1 cellular context compared by ENCODE assay signal in the genomic region with DNA sequence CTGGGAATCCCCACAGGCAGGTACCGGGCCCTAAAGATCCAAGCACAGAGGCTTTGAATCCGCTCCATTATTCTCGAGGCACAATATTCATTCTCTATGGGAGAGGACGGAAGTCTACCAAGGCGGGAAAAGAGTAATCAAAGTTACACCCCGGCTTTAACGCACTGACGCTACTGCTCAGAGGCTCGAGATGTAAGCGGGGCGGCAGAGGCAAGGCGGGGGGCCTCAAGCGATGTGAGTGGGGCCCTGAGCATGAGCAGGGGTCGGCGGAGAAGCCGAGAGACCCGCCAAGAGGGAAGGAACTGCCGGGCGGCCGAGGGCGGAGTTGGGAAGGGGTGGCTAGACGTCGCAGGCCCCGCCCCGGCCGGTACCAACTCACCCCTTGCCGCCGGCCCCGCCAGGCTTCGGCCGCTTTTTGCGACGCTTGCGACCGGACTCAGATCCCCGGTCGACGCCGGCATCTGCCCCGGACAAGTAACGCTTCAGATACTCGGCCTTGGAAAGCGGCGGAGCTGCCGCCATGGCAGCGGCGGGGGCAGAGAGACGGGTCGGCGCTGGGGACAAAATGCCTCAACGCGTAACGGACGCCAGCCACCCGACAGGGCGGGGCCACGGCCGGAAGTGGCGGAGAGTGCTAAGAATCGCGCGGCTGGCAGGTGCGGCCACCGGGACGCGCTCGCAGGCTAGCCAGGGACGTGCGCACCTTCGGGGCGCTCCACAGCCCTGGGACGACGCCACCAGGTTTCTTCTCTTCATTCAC.
TF ChIP-seq lines count a peak whose summit lies in the region.

A gene with protein sequence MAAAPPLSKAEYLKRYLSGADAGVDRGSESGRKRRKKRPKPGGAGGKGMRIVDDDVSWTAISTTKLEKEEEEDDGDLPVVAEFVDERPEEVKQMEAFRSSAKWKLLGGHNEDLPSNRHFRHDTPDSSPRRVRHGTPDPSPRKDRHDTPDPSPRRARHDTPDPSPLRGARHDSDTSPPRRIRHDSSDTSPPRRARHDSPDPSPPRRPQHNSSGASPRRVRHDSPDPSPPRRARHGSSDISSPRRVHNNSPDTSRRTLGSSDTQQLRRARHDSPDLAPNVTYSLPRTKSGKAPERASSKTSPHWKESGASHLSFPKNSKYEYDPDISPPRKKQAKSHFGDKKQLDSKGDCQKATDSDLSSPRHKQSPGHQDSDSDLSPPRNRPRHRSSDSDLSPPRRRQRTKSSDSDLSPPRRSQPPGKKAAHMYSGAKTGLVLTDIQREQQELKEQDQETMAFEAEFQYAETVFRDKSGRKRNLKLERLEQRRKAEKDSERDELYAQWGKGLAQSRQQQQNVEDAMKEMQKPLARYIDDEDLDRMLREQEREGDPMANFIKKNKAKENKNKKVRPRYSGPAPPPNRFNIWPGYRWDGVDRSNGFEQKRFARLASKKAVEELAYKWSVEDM (minus strand): TSS at position 545 of the 760 bp plus-strand sequence. CDS start 23 bp downstream, at position 522.

TF ChIP-seq in WTC11, 78 proteins besides CTCF, POLR2A, EP300 and RAD21 (continued from another document and continues in another):
- TF ChIP-seq, protein P1, sequence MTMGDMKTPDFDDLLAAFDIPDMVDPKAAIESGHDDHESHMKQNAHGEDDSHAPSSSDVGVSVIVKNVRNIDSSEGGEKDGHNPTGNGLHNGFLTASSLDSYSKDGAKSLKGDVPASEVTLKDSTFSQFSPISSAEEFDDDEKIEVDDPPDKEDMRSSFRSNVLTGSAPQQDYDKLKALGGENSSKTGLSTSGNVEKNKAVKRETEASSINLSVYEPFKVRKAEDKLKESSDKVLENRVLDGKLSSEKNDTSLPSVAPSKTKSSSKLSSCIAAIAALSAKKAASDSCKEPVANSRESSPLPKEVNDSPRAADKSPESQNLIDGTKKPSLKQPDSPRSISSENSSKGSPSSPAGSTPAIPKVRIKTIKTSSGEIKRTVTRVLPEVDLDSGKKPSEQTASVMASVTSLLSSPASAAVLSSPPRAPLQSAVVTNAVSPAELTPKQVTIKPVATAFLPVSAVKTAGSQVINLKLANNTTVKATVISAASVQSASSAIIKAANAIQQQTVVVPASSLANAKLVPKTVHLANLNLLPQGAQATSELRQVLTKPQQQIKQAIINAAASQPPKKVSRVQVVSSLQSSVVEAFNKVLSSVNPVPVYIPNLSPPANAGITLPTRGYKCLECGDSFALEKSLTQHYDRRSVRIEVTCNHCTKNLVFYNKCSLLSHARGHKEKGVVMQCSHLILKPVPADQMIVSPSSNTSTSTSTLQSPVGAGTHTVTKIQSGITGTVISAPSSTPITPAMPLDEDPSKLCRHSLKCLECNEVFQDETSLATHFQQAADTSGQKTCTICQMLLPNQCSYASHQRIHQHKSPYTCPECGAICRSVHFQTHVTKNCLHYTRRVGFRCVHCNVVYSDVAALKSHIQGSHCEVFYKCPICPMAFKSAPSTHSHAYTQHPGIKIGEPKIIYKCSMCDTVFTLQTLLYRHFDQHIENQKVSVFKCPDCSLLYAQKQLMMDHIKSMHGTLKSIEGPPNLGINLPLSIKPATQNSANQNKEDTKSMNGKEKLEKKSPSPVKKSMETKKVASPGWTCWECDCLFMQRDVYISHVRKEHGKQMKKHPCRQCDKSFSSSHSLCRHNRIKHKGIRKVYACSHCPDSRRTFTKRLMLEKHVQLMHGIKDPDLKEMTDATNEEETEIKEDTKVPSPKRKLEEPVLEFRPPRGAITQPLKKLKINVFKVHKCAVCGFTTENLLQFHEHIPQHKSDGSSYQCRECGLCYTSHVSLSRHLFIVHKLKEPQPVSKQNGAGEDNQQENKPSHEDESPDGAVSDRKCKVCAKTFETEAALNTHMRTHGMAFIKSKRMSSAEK (CRISPR knock-in tag; IDR thresholded peaks at IDR 0.05; ENCODE audit: borderline replicate concordance): no peak
- no peak; the same call in 1 of the 2 replicates for TF ChIP-seq NFYB (CRISPR knock-in tag; conservative IDR thresholded peaks at IDR 0.05; ENCODE audit: low read depth)
- TF ChIP-seq ZNF232 (CRISPR knock-in tag; IDR thresholded peaks at IDR 0.05): peak; percentile 80
- TF ChIP-seq, protein P2, sequence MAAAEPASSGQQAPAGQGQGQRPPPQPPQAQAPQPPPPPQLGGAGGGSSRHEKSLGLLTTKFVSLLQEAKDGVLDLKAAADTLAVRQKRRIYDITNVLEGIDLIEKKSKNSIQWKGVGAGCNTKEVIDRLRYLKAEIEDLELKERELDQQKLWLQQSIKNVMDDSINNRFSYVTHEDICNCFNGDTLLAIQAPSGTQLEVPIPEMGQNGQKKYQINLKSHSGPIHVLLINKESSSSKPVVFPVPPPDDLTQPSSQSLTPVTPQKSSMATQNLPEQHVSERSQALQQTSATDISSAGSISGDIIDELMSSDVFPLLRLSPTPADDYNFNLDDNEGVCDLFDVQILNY (CRISPR knock-in tag; IDR thresholded peaks at IDR 0.05): 0 out of 2 replicates have a peak, but pooled peaks have one; percentile 73
- TF ChIP-seq, protein P3, sequence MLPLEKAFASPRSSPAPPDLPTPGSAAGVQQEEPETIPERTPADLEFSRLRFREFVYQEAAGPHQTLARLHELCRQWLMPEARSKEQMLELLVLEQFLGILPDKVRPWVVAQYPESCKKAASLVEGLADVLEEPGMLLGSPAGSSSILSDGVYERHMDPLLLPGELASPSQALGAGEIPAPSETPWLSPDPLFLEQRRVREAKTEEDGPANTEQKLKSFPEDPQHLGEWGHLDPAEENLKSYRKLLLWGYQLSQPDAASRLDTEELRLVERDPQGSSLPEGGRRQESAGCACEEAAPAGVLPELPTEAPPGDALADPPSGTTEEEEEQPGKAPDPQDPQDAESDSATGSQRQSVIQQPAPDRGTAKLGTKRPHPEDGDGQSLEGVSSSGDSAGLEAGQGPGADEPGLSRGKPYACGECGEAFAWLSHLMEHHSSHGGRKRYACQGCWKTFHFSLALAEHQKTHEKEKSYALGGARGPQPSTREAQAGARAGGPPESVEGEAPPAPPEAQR (CRISPR knock-in tag; IDR thresholded peaks at IDR 0.05): no peak
- TF ChIP-seq NFATC4 (CRISPR knock-in tag; IDR thresholded peaks at IDR 0.05): no peak
- TF ChIP-seq, protein P4, sequence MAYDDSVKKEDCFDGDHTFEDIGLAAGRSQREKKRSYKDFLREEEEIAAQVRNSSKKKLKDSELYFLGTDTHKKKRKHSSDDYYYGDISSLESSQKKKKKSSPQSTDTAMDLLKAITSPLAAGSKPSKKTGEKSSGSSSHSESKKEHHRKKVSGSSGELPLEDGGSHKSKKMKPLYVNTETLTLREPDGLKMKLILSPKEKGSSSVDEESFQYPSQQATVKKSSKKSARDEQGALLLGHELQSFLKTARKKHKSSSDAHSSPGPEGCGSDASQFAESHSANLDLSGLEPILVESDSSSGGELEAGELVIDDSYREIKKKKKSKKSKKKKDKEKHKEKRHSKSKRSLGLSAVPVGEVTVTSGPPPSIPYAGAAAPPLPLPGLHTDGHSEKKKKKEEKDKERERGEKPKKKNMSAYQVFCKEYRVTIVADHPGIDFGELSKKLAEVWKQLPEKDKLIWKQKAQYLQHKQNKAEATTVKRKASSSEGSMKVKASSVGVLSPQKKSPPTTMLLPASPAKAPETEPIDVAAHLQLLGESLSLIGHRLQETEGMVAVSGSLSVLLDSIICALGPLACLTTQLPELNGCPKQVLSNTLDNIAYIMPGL (CRISPR knock-in tag; IDR thresholded peaks at IDR 0.05): peak; percentile 90
- no peak for TF ChIP-seq SMAD4 (CRISPR knock-in tag; IDR thresholded peaks at IDR 0.05)
- TF ChIP-seq, protein P5, sequence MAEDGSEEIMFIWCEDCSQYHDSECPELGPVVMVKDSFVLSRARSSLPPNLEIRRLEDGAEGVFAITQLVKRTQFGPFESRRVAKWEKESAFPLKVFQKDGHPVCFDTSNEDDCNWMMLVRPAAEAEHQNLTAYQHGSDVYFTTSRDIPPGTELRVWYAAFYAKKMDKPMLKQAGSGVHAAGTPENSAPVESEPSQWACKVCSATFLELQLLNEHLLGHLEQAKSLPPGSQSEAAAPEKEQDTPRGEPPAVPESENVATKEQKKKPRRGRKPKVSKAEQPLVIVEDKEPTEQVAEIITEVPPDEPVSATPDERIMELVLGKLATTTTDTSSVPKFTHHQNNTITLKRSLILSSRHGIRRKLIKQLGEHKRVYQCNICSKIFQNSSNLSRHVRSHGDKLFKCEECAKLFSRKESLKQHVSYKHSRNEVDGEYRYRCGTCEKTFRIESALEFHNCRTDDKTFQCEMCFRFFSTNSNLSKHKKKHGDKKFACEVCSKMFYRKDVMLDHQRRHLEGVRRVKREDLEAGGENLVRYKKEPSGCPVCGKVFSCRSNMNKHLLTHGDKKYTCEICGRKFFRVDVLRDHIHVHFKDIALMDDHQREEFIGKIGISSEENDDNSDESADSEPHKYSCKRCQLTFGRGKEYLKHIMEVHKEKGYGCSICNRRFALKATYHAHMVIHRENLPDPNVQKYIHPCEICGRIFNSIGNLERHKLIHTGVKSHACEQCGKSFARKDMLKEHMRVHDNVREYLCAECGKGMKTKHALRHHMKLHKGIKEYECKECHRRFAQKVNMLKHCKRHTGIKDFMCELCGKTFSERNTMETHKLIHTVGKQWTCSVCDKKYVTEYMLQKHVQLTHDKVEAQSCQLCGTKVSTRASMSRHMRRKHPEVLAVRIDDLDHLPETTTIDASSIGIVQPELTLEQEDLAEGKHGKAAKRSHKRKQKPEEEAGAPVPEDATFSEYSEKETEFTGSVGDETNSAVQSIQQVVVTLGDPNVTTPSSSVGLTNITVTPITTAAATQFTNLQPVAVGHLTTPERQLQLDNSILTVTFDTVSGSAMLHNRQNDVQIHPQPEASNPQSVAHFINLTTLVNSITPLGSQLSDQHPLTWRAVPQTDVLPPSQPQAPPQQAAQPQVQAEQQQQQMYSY (CRISPR knock-in tag; IDR thresholded peaks at IDR 0.05): no peak; the same call in 1 of the 2 replicates
- TF ChIP-seq, protein P6, sequence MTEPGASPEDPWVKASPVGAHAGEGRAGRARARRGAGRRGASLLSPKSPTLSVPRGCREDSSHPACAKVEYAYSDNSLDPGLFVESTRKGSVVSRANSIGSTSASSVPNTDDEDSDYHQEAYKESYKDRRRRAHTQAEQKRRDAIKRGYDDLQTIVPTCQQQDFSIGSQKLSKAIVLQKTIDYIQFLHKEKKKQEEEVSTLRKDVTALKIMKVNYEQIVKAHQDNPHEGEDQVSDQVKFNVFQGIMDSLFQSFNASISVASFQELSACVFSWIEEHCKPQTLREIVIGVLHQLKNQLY (CRISPR knock-in tag; IDR thresholded peaks at IDR 0.05): 0 out of 2 replicates have a peak, but pooled peaks have one; percentile 48
- no peak for TF ChIP-seq ATF1 (CRISPR knock-in tag; IDR thresholded peaks at IDR 0.05)
- TF ChIP-seq CBFB (CRISPR knock-in tag; IDR thresholded peaks at IDR 0.05; ENCODE audit: low read depth): peak; percentile 62; the same call in 1 of the 2 replicates
- TF ChIP-seq, protein P7, sequence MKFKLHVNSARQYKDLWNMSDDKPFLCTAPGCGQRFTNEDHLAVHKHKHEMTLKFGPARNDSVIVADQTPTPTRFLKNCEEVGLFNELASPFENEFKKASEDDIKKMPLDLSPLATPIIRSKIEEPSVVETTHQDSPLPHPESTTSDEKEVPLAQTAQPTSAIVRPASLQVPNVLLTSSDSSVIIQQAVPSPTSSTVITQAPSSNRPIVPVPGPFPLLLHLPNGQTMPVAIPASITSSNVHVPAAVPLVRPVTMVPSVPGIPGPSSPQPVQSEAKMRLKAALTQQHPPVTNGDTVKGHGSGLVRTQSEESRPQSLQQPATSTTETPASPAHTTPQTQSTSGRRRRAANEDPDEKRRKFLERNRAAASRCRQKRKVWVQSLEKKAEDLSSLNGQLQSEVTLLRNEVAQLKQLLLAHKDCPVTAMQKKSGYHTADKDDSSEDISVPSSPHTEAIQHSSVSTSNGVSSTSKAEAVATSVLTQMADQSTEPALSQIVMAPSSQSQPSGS (CRISPR knock-in tag; IDR thresholded peaks at IDR 0.05; ENCODE audit: borderline replicate concordance, low read depth): no peak
- TF ChIP-seq RELA (CRISPR knock-in tag; IDR thresholded peaks at IDR 0.05; ENCODE audit: borderline replicate concordance): no peak
- peak; percentile 67; the same call in 1 of the 2 replicates for TF ChIP-seq ESRRA (CRISPR knock-in tag; IDR thresholded peaks at IDR 0.05; ENCODE audit: borderline replicate concordance)
- no peak for TF ChIP-seq FOXJ3 (CRISPR knock-in tag; IDR thresholded peaks at IDR 0.05; ENCODE audit: borderline replicate concordance)
- TF ChIP-seq SP1 (CRISPR knock-in tag; conservative IDR thresholded peaks at IDR 0.05): peak; percentile 99
- TF ChIP-seq MYBL2 (CRISPR knock-in tag; IDR thresholded peaks at IDR 0.05): peak; percentile 95
- TF ChIP-seq FOXK1 (CRISPR knock-in tag; IDR thresholded peaks at IDR 0.05): peak; percentile 88
- TF ChIP-seq TP53 (CRISPR knock-in tag; IDR thresholded peaks at IDR 0.05): peak; percentile 23; the same call in 1 of the 2 replicates
- no peak for TF ChIP-seq JAZF1 (CRISPR knock-in tag; IDR thresholded peaks at IDR 0.05)
- TF ChIP-seq, protein P8, sequence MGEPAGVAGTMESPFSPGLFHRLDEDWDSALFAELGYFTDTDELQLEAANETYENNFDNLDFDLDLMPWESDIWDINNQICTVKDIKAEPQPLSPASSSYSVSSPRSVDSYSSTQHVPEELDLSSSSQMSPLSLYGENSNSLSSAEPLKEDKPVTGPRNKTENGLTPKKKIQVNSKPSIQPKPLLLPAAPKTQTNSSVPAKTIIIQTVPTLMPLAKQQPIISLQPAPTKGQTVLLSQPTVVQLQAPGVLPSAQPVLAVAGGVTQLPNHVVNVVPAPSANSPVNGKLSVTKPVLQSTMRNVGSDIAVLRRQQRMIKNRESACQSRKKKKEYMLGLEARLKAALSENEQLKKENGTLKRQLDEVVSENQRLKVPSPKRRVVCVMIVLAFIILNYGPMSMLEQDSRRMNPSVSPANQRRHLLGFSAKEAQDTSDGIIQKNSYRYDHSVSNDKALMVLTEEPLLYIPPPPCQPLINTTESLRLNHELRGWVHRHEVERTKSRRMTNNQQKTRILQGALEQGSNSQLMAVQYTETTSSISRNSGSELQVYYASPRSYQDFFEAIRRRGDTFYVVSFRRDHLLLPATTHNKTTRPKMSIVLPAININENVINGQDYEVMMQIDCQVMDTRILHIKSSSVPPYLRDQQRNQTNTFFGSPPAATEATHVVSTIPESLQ (CRISPR knock-in tag; IDR thresholded peaks at IDR 0.05): no peak
- TF ChIP-seq, protein P9, sequence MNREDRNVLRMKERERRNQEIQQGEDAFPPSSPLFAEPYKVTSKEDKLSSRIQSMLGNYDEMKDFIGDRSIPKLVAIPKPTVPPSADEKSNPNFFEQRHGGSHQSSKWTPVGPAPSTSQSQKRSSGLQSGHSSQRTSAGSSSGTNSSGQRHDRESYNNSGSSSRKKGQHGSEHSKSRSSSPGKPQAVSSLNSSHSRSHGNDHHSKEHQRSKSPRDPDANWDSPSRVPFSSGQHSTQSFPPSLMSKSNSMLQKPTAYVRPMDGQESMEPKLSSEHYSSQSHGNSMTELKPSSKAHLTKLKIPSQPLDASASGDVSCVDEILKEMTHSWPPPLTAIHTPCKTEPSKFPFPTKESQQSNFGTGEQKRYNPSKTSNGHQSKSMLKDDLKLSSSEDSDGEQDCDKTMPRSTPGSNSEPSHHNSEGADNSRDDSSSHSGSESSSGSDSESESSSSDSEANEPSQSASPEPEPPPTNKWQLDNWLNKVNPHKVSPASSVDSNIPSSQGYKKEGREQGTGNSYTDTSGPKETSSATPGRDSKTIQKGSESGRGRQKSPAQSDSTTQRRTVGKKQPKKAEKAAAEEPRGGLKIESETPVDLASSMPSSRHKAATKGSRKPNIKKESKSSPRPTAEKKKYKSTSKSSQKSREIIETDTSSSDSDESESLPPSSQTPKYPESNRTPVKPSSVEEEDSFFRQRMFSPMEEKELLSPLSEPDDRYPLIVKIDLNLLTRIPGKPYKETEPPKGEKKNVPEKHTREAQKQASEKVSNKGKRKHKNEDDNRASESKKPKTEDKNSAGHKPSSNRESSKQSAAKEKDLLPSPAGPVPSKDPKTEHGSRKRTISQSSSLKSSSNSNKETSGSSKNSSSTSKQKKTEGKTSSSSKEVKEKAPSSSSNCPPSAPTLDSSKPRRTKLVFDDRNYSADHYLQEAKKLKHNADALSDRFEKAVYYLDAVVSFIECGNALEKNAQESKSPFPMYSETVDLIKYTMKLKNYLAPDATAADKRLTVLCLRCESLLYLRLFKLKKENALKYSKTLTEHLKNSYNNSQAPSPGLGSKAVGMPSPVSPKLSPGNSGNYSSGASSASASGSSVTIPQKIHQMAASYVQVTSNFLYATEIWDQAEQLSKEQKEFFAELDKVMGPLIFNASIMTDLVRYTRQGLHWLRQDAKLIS (CRISPR knock-in tag; IDR thresholded peaks at IDR 0.05; ENCODE audit: borderline replicate concordance): no peak
- TF ChIP-seq ZNF396 (CRISPR knock-in tag; IDR thresholded peaks at IDR 0.05; ENCODE audit: borderline replicate concordance): no peak
